8 cellular contexts compared by ENCODE assay signal in genomic region chr2:108719149-108720044, GRCh38. TPM values are rescaled to one million over a fixed set of nuclear protein-coding genes. Genes with fewer than 3 reads are reported as not detected.
DNase-seq lines count a peak whose midpoint lies in the region; ATAC-seq, FAIRE-seq and TF ChIP-seq lines count a peak whose summit lies in the region.

Gene RANBP2 (plus strand): TSS chr2:108719482. CDS start chr2:108719607, 125 bp downstream.

- intact Hi-C loops in CD4-positive, alpha-beta T cell (cut with DNase I, micrococcal nuclease), result loop anchor here (2.0 to 10.0 kb wide), 8 partner anchors 65 to 1488 kb away; partner anchors contain the start of genes CCDC138 (in 1 of the 2), GCC2 (in 1 of the 2), LIMS1 (in 1 of the 2) and NPHP1 (in 1 of the 2)
- intact Hi-C loops in HepG2 (cut with micrococcal nuclease; ENCODE audit: unreplicated experiment), result loop anchor here (2.0 kb wide), 1 partner anchor 67 kb away; the partner anchor contains the start of gene CCDC138

- H3K9me3 ChIP-seq in CD4-positive, alpha-beta T cell (ENCODE audit: control insufficient read depth, low read length), result no peaks in the 10 kb centered on the region
- H3K9me3 ChIP-seq in HepG2 (ENCODE audit: low read length), result no peaks in the 10 kb centered on the region

- H3K27ac ChIP-seq in CD4-positive, alpha-beta T cell (ENCODE audit: low read depth, low read length), result peak within 1 kb of the TSS; percentile 88
- H3K27ac ChIP-seq in HepG2 (ENCODE audit: extremely low read length, insufficient read depth, low read length), result peak within 1 kb of the TSS; percentile 78

- H3K4me1 ChIP-seq in HepG2 (ENCODE audit: insufficient read depth, low read length), result peaks cover 62% of the 10 kb centered on the region

- no peaks in the 10 kb centered on the region for H3K27me3 ChIP-seq in CD4-positive, alpha-beta T cell (ENCODE audit: control insufficient read depth, insufficient read depth, low read length)
- no peaks in the 10 kb centered on the region for H3K27me3 ChIP-seq in HepG2 (ENCODE audit: control insufficient read depth in 1 of 2, insufficient read depth in 2 of 2, low read length in 2 of 2)

- peak within 1 kb of the TSS; percentile 98 for H3K27ac Mint-ChIP-seq in CD4-positive, alpha-beta T cell

- H4K20me1 ChIP-seq in HepG2 (ENCODE audit: insufficient read depth, low read length), result peaks cover 5% of the 10 kb centered on the region; the same call in 1 of the 2 replicates

- H3K9me3 Mint-ChIP-seq in CD4-positive, alpha-beta T cell, result no peaks in the 10 kb centered on the region

- H2AFZ ChIP-seq in HepG2 (ENCODE audit: low read length), result peak within 1 kb of the TSS; percentile 21

- TF ChIP-seq POLR2A in HepG2 (IDR thresholded peaks at IDR 0.05; ENCODE audit: insufficient read depth in 1 of 2, low read depth in 2 of 2, low read length in 2 of 2), result peak; percentile 96

- peaks cover 9% of the 10 kb centered on the region for H3K36me3 Mint-ChIP-seq in CD4-positive, alpha-beta T cell (ENCODE audit: low read depth)

- no peak for TF ChIP-seq RAD21 in HepG2 (CRISPR knock-in tag; IDR thresholded peaks at IDR 0.05)

- 2% methylated on average over 51 of the region's 97 CpGs for WGBS in HepG2 (ENCODE audit: low lambda C conversion rate)

- H3K4me3 ChIP-seq in HepG2 (replicated peaks in 1 of 3; ENCODE audit: insufficient read depth in 1 of 3, low read depth in 2 of 3, low read length in 3 of 3), result peak within 1 kb of the TSS; percentile 59 to 94 (median 83)

- H3K27me3 Mint-ChIP-seq in CD4-positive, alpha-beta T cell, result no peaks in the 10 kb centered on the region

- peak in 1 of 2 experiments; percentile 42; a peak in 1 of 4 replicates for TF ChIP-seq EP300 in HepG2 (IDR thresholded peaks at IDR 0.05; ENCODE audit: low read depth in 2 of 2, low read length in 2 of 2)
- peak; percentile 66 for TF ChIP-seq EP300 in HepG2 (CRISPR knock-in tag; IDR thresholded peaks at IDR 0.05; ENCODE audit: borderline replicate concordance)

- BruUV-seq in HepG2 (replicated peaks; lab: Mats Ljungman, UMichigan), result no TSS peak

- H3K9ac ChIP-seq in HepG2 (ENCODE audit: insufficient read depth, low read depth, low read length), result peak within 1 kb of the TSS; percentile 88

- peak; percentile 84 to 95 (median 91) for DNase-seq in CD4-positive, alpha-beta T cell
- DNase-seq in NCI-H82 (lab: John Stamatoyannopoulos, UW) (peak; percentile 97), dermis blood vessel endothelial cell (peak; percentile 100), HepG2 (ENCODE audit: low spot score) (peak; percentile 93)
- peak; percentile 91 to 93 for DNase-seq in activated CD4-positive, alpha-beta T cell treated with anti-CD3 and anti-CD28 coated beads, Interleukin-2, amount 50 U/mL, for 48 hours
- peak; percentile 85 to 87 for DNase-seq in stimulated activated CD4-positive, alpha-beta T cell treated with anti-CD3 and anti-CD28 coated beads, Interleukin-2, amount 100 ng/mL, for 48 hours

- peak within 1 kb of the TSS; percentile 98 for H3K4me3 Mint-ChIP-seq in CD4-positive, alpha-beta T cell

- ATAC-seq in CD4-positive, alpha-beta T cell (ENCODE audit: poor library complexity), result peak; percentile 88
- ATAC-seq in GM19452 (IDR thresholded peaks at IDR 0.05; ENCODE audit: unreplicated experiment), result peak; percentile 99
- peak; percentile 92 for ATAC-seq in HG03575 (IDR thresholded peaks at IDR 0.05; ENCODE audit: extremely low read depth, insufficient number of reproducible peaks, low FRiP score, unreplicated experiment)
- peak; percentile 94 for ATAC-seq in HepG2

- in situ Hi-C loops in HepG2 (cut with HindIII; ENCODE audit: extremely low pct_ligation_motif_present, low pct_unique_long_range_greater_than_20kb), result no loop called here

- no peaks in the 10 kb centered on the region for H3K36me3 ChIP-seq in HepG2 (replicated peaks in 1 of 2; ENCODE audit: control insufficient read depth in 1 of 2, insufficient read depth in 2 of 2, low read length in 2 of 2)

- peak; percentile 18 for FAIRE-seq in HepG2 (lab: Jason Lieb, UNC)

- no peak for TF ChIP-seq CTCF in CD4-positive, alpha-beta T cell (IDR thresholded peaks at IDR 0.05)
- peak; percentile 37 for TF ChIP-seq CTCF in HepG2 (CRISPR knock-in tag; IDR thresholded peaks at IDR 0.05)

- peaks cover 39% of the 10 kb centered on the region for H3K79me2 ChIP-seq in HepG2 (ENCODE audit: insufficient read depth, low read length)

- peaks cover 26% of the 10 kb centered on the region for H3K4me1 Mint-ChIP-seq in CD4-positive, alpha-beta T cell (ENCODE audit: low read depth)

- H3K4me2 ChIP-seq in HepG2 (ENCODE audit: low read depth, low read length), result peak within 1 kb of the TSS; percentile 76

- CTCF ChIA-PET in CD4-positive, alpha-beta T cell (lab: Charles Lee), result no interaction called here
- CTCF ChIA-PET in HepG2 (lab: Yijun Ruan, JAX; ENCODE audit: low intra/inter-chr PET ratio, low total read pairs), result no interaction called here

- POLR2A ChIA-PET in CD4-positive, alpha-beta T cell (lab: Charles Lee), result interaction anchor here (0.5 to 2.0 kb wide), 7 partner anchors 35 to 312 kb away, joined by 3 to 5 read pairs (median 3); partner anchors contain the start of genes GCC2 and LIMS1
- POLR2A ChIA-PET in HepG2 (lab: Yijun Ruan, JAX), result interaction anchor here (1.0 to 1.8 kb wide), 2 partner anchors 18 to 24 kb away, joined by 3 to 6 read pairs; no protein-coding TSS in a partner anchor

RNA-seq across cellular contexts. Expression of gene RANBP2, which starts in this region (rescaled TPM):
- 100 to 1,000 TPM; 182 to 186 TPM for total RNA-seq in CD4-positive, alpha-beta T cell
- total RNA-seq in dermis blood vessel endothelial cell, result 103 and 126 TPM in 2 replicates
- total RNA-seq in HepG2 (2016; rRNA removed; fragmentation: Illumina TruSeq; extraction: Trizol), result 87.0 and 151 TPM in 2 replicates
- total RNA-seq in HepG2 (2016; cell fraction: cytosol; rRNA removed; fragmentation: Illumina TruSeq; extraction: Trizol; ENCODE audit: low read depth), result 7.0 and 7.6 TPM in 2 replicates
- 82.5 and 142 TPM in 2 replicates for total RNA-seq in HepG2 (2016; cell fraction: insoluble cytoplasmic fraction; rRNA removed; fragmentation: Illumina TruSeq; extraction: Trizol)
- total RNA-seq in HepG2 (2016; cell fraction: membrane; rRNA removed; fragmentation: Illumina TruSeq; extraction: Trizol), result 13.7 and 15.9 TPM in 2 replicates
- 111 and 112 TPM in 2 replicates for total RNA-seq in HepG2 (2016; cell fraction: nucleus; rRNA removed; fragmentation: Illumina TruSeq; extraction: Trizol)
- polyA plus RNA-seq in HepG2 (2011; rRNA removed), result 10.3 and 12.2 TPM in 2 replicates
- polyA plus RNA-seq in HepG2 (2011; cell fraction: cytosol; rRNA removed), result 3.7 and 6.3 TPM in 2 replicates
- 18.3 and 24.1 TPM in 2 replicates for polyA plus RNA-seq in HepG2 (2011; cell fraction: nucleus; rRNA removed)
- 28.2 and 32.4 TPM in 2 replicates for polyA plus RNA-seq in HepG2 (2012)
- polyA plus RNA-seq in HepG2 (2016; cell fraction: cytosol; fragmentation: Illumina TruSeq; extraction: Trizol; ENCODE audit: low read depth), result 0.76 and 0.92 TPM in 2 replicates
- 43.1 and 45.0 TPM in 2 replicates for polyA plus RNA-seq in HepG2 (2016; cell fraction: insoluble cytoplasmic fraction; fragmentation: Illumina TruSeq; extraction: Trizol; ENCODE audit: low read depth)
- polyA plus RNA-seq in HepG2 (2016; cell fraction: membrane; fragmentation: Illumina TruSeq; extraction: Trizol; ENCODE audit: low read depth), result 2.0 and 2.6 TPM in 2 replicates
- polyA plus RNA-seq in HepG2 (2016; cell fraction: nucleus; fragmentation: Illumina TruSeq; extraction: Trizol; ENCODE audit: insufficient read depth, low read depth), result 51.9 and 60.3 TPM in 2 replicates
- 10.9 and 13.0 TPM in 2 replicates for polyA minus RNA-seq in HepG2 (2011; rRNA and poly(A)+ RNA removed; ENCODE audit: low replicate concordance)
- polyA minus RNA-seq in HepG2 (2011; cell fraction: cytosol; rRNA and poly(A)+ RNA removed), result 30.9 and 34.0 TPM in 2 replicates
- 125 and 134 TPM in 2 replicates for polyA minus RNA-seq in HepG2 (2011; cell fraction: nucleus; rRNA and poly(A)+ RNA removed)

Comparison
In these comparisons a context has a peak if more than half of its experiments do, and no peak if none do; other contexts are left out.
1. Peak in every context shown above with its lines: DNase-seq, ATAC-seq, H3K4me3 ChIP-seq and H3K27ac ChIP-seq.